ENCODE assay signal across 1 cellular context in genomic region chr20:39019805-39020325, GRCh38.
TF ChIP-seq lines count a peak whose summit lies in the region.

No MANE protein-coding gene starts in this region.

TF ChIP-seq in GM12878, 131 proteins besides CTCF, POLR2A, EP300 and RAD21 (continued from another document and continues in another):
- TF ChIP-seq SKIL (IDR thresholded peaks at IDR 0.05; ENCODE audit: low read depth, poor library complexity, severe bottlenecking) (peak; percentile 89), NFIC (IDR thresholded peaks at IDR 0.05; ENCODE audit: low read depth, low read length) (peak; percentile 95), KAT2A (conservative IDR thresholded peaks at IDR 0.05; ENCODE audit: control insufficient read depth, low read depth, low read length) (no peak), TBL1XR1 (IDR thresholded peaks at IDR 0.05; ENCODE audit: low read depth, low read length) (peak; percentile 87), NFYA (IDR thresholded peaks at IDR 0.05; ENCODE audit: borderline replicate concordance, low read depth, low read length) (no peak), SREBF2 (IDR thresholded peaks at IDR 0.05; ENCODE audit: low read length) (no peak), YY1 (IDR thresholded peaks at IDR 0.05; ENCODE audit: low read depth, low read length) (0 out of 2 replicates have a peak, but pooled peaks have one; percentile 18), RELB (IDR thresholded peaks at IDR 0.05; ENCODE audit: low read depth) (peak; percentile 96), CHD1 (IDR thresholded peaks at IDR 0.05; ENCODE audit: low read depth, low read length) (no peak), IKZF2 (IDR thresholded peaks at IDR 0.05) (peak; percentile 88 to 89), CEBPB (IDR thresholded peaks at IDR 0.05; ENCODE audit: borderline replicate concordance in 1 of 2, low read depth in 2 of 2, low read length in 2 of 2) (peak in 1 of 2 experiments; percentile 38; a peak in 1 of 4 replicates), IRF4 (IDR thresholded peaks at IDR 0.05; ENCODE audit: low read depth, low read length) (peak; percentile 87), EGR1 (IDR thresholded peaks at IDR 0.05; ENCODE audit: borderline replicate concordance in 1 of 2, low read depth in 2 of 2, low read length in 2 of 2) (peak in 1 of 2 experiments; percentile 73; a peak in 1 of 3 replicates), TCF7 (IDR thresholded peaks at IDR 0.05; ENCODE audit: borderline replicate concordance) (peak; percentile 98), ZBED1 (IDR thresholded peaks at IDR 0.05; ENCODE audit: borderline replicate concordance) (peak; percentile 91), HDGF (IDR thresholded peaks at IDR 0.05) (0 out of 2 replicates have a peak, but pooled peaks have one; percentile 56), BHLHE40 (IDR thresholded peaks at IDR 0.05; ENCODE audit: borderline replicate concordance in 1 of 2, low read depth in 2 of 2, low read length in 1 of 2) (peak; percentile 8 to 20; a peak in 1 of 4 replicates), USF1 (IDR thresholded peaks at IDR 0.05; ENCODE audit: borderline replicate concordance, extremely low read length, insufficient read depth, low read depth, low read length) (no peak), PAX5 (IDR thresholded peaks at IDR 0.05; ENCODE audit: borderline replicate concordance, low read depth, low read length) (peak; percentile 80), SRF (IDR thresholded peaks at IDR 0.05; ENCODE audit: low read depth in 2 of 2, low read length in 2 of 2) (0 out of 4 replicates have a peak, but pooled peaks of 1 of the 2 experiments have one; percentile 41), POLR2AphosphoS2 (IDR thresholded peaks at IDR 0.05; ENCODE audit: low read depth, low read length) (no peak), ETV6 (conservative IDR thresholded peaks at IDR 0.05 in 1 of 2, IDR thresholded peaks at IDR 0.05 in 1 of 2; ENCODE audit: borderline replicate concordance in 1 of 2, low read depth in 1 of 2) (peak in 1 of 2 experiments; percentile 13; a peak in 1 of 4 replicates), MTA3 (IDR thresholded peaks at IDR 0.05; ENCODE audit: borderline replicate concordance, low read length) (peak; percentile 85; the same call in 1 of the 2 replicates), FOXM1 (IDR thresholded peaks at IDR 0.05; ENCODE audit: low read depth, low read length) (peak; percentile 96), CUX1 (IDR thresholded peaks at IDR 0.05; ENCODE audit: insufficient replicate concordance, low read depth, low read length) (peak; percentile 75), KLF5 (IDR thresholded peaks at IDR 0.05; ENCODE audit: partially characterized antibody) (peak; percentile 43), MXI1 (IDR thresholded peaks at IDR 0.05; ENCODE audit: low read depth, low read length) (no peak), SP1 (IDR thresholded peaks at IDR 0.05; ENCODE audit: low read depth, low read length) (peak; percentile 64), NFXL1 (IDR thresholded peaks at IDR 0.05; ENCODE audit: borderline replicate concordance) (no peak), CEBPZ (IDR thresholded peaks at IDR 0.05; ENCODE audit: low read depth, low read length) (no peak), PBX3 (IDR thresholded peaks at IDR 0.05; ENCODE audit: insufficient replicate concordance, low read depth, low read length) (no peak), CBFB (IDR thresholded peaks at IDR 0.05; ENCODE audit: low read depth) (peak; percentile 74), FOS (IDR thresholded peaks at IDR 0.05; ENCODE audit: borderline replicate concordance, extremely low read depth, insufficient read length) (no peak), CREB1 (IDR thresholded peaks at IDR 0.05; ENCODE audit: low read depth) (peak; percentile 74), NKRF (conservative IDR thresholded peaks at IDR 0.05) (no peak), BCL11A (IDR thresholded peaks at IDR 0.05; ENCODE audit: low read depth, low read length) (peak; percentile 87), MTA2 (IDR thresholded peaks at IDR 0.05; ENCODE audit: low read depth) (peak; percentile 93), MLLT1 (IDR thresholded peaks at IDR 0.05) (peak; percentile 64; the same call in 1 of the 2 replicates), DPF2 (IDR thresholded peaks at IDR 0.05) (peak; percentile 91), NR2C2 (IDR thresholded peaks at IDR 0.05; ENCODE audit: borderline replicate concordance, control insufficient read depth, insufficient read length, low read depth) (no peak), RELA (IDR thresholded peaks at IDR 0.05; ENCODE audit: borderline replicate concordance, partially characterized antibody) (peak; percentile 89), STAT3 (IDR thresholded peaks at IDR 0.05; ENCODE audit: low read depth, low read length) (no peak), EED (IDR thresholded peaks at IDR 0.05; ENCODE audit: low read depth) (peak; percentile 83)
